Comparison of ENCODE assay signal across 1 cellular context in the genomic region with DNA sequence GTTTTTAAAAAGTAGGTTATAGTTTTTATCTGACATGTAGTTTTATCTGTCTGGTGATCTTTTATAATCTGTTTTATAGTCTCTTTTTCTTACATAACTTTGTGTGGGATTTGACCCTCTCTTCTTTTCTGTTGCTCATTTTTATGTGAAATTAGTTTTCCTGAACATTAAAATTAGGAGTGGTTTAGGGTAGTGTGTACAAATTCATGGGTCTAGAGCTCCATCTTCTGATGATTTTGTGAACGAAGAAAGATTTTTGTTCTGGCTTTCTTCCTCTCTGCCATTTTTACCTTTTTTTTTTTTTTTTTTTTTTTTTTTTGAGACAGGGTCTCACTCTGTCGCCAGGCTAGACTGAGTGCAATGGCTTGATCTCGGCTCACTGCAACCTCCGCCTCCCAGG.
TF ChIP-seq lines count a peak whose summit lies in the region.

No MANE protein-coding gene starts in this region.

TF ChIP-seq in GM12878, 131 proteins besides CTCF, POLR2A, EP300 and RAD21:
- TF ChIP-seq GATAD2B (conservative IDR thresholded peaks at IDR 0.05; ENCODE audit: low read depth) (no peak), BRCA1 (IDR thresholded peaks at IDR 0.05; ENCODE audit: low read depth, low read length) (no peak), SMARCA5 (IDR thresholded peaks at IDR 0.05) (no peak)
